In genomic region chr7:73850781-73851207, GRCh38 we compare ENCODE assay signal across 10 cellular contexts. TPM values are rescaled to one million over a fixed set of nuclear protein-coding genes. Genes with fewer than 3 reads are reported as not detected.
DNase-seq lines count a peak whose midpoint lies in the region; ATAC-seq, FAIRE-seq and TF ChIP-seq lines count a peak whose summit lies in the region.
"Had no signal": no experiment of that assay in that cellular context is flagged by ENCODE, and none has a peak within 500 bp of the region (broad histone marks: within the 10 kb centered on the region; RNA-seq: fewer than 3 reads in every experiment).

No MANE protein-coding gene starts in this region.

- POLR2A ChIA-PET in Caco-2 (lab: Charles Lee) = interaction anchor here (0.7 to 1.6 kb wide), 5 partner anchors 8 to 135 kb away, joined by 3 to 12 read pairs (median 6); partner anchors contain the start of genes CLDN4 and METTL27

- H3K4me1 ChIP-seq in Caco-2 = peaks cover 25% of the 10 kb centered on the region
- H3K4me1 ChIP-seq in effector memory CD4-positive, alpha-beta T cell (ENCODE audit: control insufficient read depth, insufficient read depth, low read length, poor library complexity, severe bottlenecking) = peaks cover 5% of the 10 kb centered on the region

- H3K36me3 Mint-ChIP-seq in Caco-2 (ENCODE audit: insufficient read depth, unreplicated experiment) = no peaks in the 10 kb centered on the region

- ATAC-seq in omental fat pad (ENCODE audit: low FRiP score) (peak; percentile 78), GM19463 (IDR thresholded peaks at IDR 0.05; ENCODE audit: unreplicated experiment) (no peak), GM18517 (IDR thresholded peaks at IDR 0.05; ENCODE audit: unreplicated experiment) (no peak)

- no peaks in the 10 kb centered on the region for H3K27me3 ChIP-seq in Caco-2 (replicated peaks; ENCODE audit: control insufficient read depth, insufficient read depth, low read length)
- no peaks in the 10 kb centered on the region for H3K27me3 ChIP-seq in effector memory CD4-positive, alpha-beta T cell (replicated peaks; ENCODE audit: control insufficient read depth, insufficient read depth, low read length, poor library complexity, severe bottlenecking)

- no peak overlapping the region for H3K4me3 ChIP-seq in Caco-2 (ENCODE audit: low read depth, low read length)
- H3K4me3 ChIP-seq in effector memory CD4-positive, alpha-beta T cell (ENCODE audit: insufficient read depth, low read depth, low read length, poor library complexity, severe bottlenecking) = no peak overlapping the region

- H3K27ac ChIP-seq in effector memory CD4-positive, alpha-beta T cell (ENCODE audit: insufficient read depth, low read length, poor library complexity, severe bottlenecking) = no peak overlapping the region

- peaks cover 44% of the 10 kb centered on the region for H3K4me1 Mint-ChIP-seq in Caco-2 (ENCODE audit: low read depth, unreplicated experiment)

- intact Hi-C loops in Caco-2 (cut with micrococcal nuclease; ENCODE audit: unreplicated experiment) = loop anchor here (10.0 kb wide), 1 partner anchor 56 kb away; no protein-coding TSS in a partner anchor

- H3K27me3 Mint-ChIP-seq in Caco-2 (ENCODE audit: insufficient read depth, unreplicated experiment) = no peaks in the 10 kb centered on the region

- peak in 1 of 2 experiments; percentile 67 for DNase-seq in Caco-2
- DNase-seq in NOMO-1 treated with dmso at 0.1 percent for 144 hours (lab: John Stamatoyannopoulos, UW; ENCODE audit: unreplicated experiment) = peak; percentile 63
- DNase-seq in omental fat pad (ENCODE audit: low spot score) = no peak
- no peak for DNase-seq in NCI-H510A (lab: John Stamatoyannopoulos, UW)
- DNase-seq in effector memory CD4-positive, alpha-beta T cell = no peak

- TSS peak; percentile 91 for BruUV-seq in Caco-2 (replicated peaks; lab: Mats Ljungman, UMichigan)

- H3K9me3 ChIP-seq in Caco-2 = no peaks in the 10 kb centered on the region
- H3K9me3 ChIP-seq in effector memory CD4-positive, alpha-beta T cell (ENCODE audit: control insufficient read depth, low read length) = no peaks in the 10 kb centered on the region

- TF ChIP-seq CTCF in Caco-2 (IDR thresholded peaks at IDR 0.05; ENCODE audit: insufficient read depth in 1 of 2, low read depth in 1 of 2, low read length in 1 of 2, severe bottlenecking in 1 of 2, unreplicated experiment in 1 of 2) (no peak), omental fat pad (IDR thresholded peaks at IDR 0.05) (no peak)

- CTCF ChIA-PET in Caco-2 (lab: Charles Lee) = interaction anchor here (0.6 to 0.7 kb wide), 2 partner anchors 23 to 111 kb away, joined by 4 to 5 read pairs; no protein-coding TSS in a partner anchor

- peak overlapping the region; percentile 87 for H3K27ac Mint-ChIP-seq in Caco-2 (ENCODE audit: unreplicated experiment)

- no peaks in the 10 kb centered on the region for H3K36me3 ChIP-seq in Caco-2 (ENCODE audit: control insufficient read depth, insufficient read depth, low read length)
- no peaks in the 10 kb centered on the region for H3K36me3 ChIP-seq in effector memory CD4-positive, alpha-beta T cell (ENCODE audit: control insufficient read depth, insufficient read depth, low read length)

- no peak overlapping the region for H3K4me3 Mint-ChIP-seq in Caco-2 (ENCODE audit: unreplicated experiment)

- FAIRE-seq in endometrium (lab: Jason Lieb, UNC) = peak; percentile 61

- no peaks in the 10 kb centered on the region for H3K9me3 Mint-ChIP-seq in Caco-2 (ENCODE audit: unreplicated experiment)

RNA-seq across cellular contexts. Expression of gene METTL27, which starts 8.5 kb away (rescaled TPM):
- 1.5 and 1.7 TPM in 2 replicates for total RNA-seq in Caco-2 (2022)
- 1 to 10 TPM in 3 of 4 donors, not detected in 1; 2.5 to 5.7 (median 3.4) TPM for total RNA-seq in omental fat pad

RNA-seq across cellular contexts. Expression of gene TMEM270, which starts 10.2 kb away (rescaled TPM):
- total RNA-seq in Caco-2 (2022) (not detected in 2 replicates), omental fat pad (not detected)
- total RNA-seq: liver; T-helper 1 cell treated with Interleukin-12 subunit alpha and Interleukin-12 subunit beta and Interleukin-4 antibody, amounts not matched to agents 30 ng/mL and 1 ng/mL, for 36 hours had no signal

RNA-seq across cellular contexts. Expression of gene CLDN4, which starts 20.0 kb away (rescaled TPM):
- total RNA-seq in Caco-2 (2022) = 249 TPM in 2 replicates
- total RNA-seq in omental fat pad = under 1 TPM in 3 of 4 donors, not detected in 1; 0.19 to 0.65 (median 0.60) TPM
- total RNA-seq: T-helper 1 cell treated with Interleukin-12 subunit alpha and Interleukin-12 subunit beta and Interleukin-4 antibody, amounts not matched to agents 30 ng/mL and 1 ng/mL, for 36 hours had no signal

Comparison
In these comparisons a context has a peak if more than half of its experiments do, and no peak if none do; other contexts are left out.
1. RNA of gene CLDN4, which starts 20.0 kb away (total RNA-seq): 249 TPM in Caco-2; 0.19 to 0.65 TPM in omental fat pad; every median in the first group is over 100 times any median in the second.